In the genomic region with DNA sequence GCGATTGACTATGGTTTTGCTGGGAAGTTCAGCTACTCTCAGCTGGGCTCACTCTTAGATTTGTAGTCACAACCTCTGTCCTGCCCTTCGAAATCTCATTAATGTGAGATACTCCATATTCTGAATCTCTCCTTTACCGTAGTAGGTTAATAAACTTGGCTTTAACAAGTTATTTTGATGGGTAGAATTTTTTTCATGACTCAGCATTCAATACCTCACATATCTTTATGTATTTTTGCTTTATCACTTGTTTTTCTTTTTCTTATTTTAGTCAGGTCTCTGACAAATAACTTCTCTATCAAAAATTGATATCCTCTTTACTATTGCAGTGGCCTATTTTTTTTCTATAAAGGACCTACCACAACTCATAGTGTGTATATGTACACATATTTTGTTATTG, we compare ENCODE assay signal across 29 cellular contexts.
"Had no signal": no experiment of that assay in that cellular context is flagged by ENCODE, and none has a peak within 500 bp of the region (broad histone marks: within the 10 kb centered on the region; RNA-seq: fewer than 3 reads in every experiment).

No MANE protein-coding gene starts in this region.

- H3K27ac ChIP-seq: adrenal gland, body of pancreas, esophagus muscularis mucosa, foreskin keratinocyte, gastroesophageal sphincter, heart right ventricle, hepatocyte had no signal

- H3K4me1 ChIP-seq: adrenal gland, body of pancreas, esophagus muscularis mucosa, foreskin keratinocyte, gastroesophageal sphincter, heart right ventricle had no signal

- H3K79me2 ChIP-seq: hepatocyte had no signal

- H3K27me3 ChIP-seq: adrenal gland, body of pancreas, esophagus muscularis mucosa, foreskin keratinocyte, gastroesophageal sphincter, heart right ventricle, hepatocyte had no signal

- H2AFZ ChIP-seq: hepatocyte had no signal

- H3K4me2 ChIP-seq: hepatocyte had no signal

- ATAC-seq: activated CD4-positive, alpha-beta T cell treated with anti-CD3 and anti-CD28 coated beads for 36 hours; activated CD8-positive, alpha-beta memory T cell treated with anti-CD3 and anti-CD28 coated beads, Interleukin-2, amount 10 ng/mL, durations not matched to agents 7 days and 5 days; activated CD8-positive, alpha-beta T cell treated with anti-CD3 and anti-CD28 coated beads, Interleukin-2, amount 10 ng/mL, durations not matched to agents 7 days and 5 days; activated naive CD8-positive, alpha-beta T cell treated with anti-CD3 and anti-CD28 coated beads, Interleukin-2, amount 50 U/mL, for 24 hours; body of pancreas; effector memory CD8-positive, alpha-beta T cell; foreskin keratinocyte; gastroesophageal sphincter; heart right ventricle had no signal

- H3K9me3 ChIP-seq: adrenal gland, body of pancreas, esophagus muscularis mucosa, gastroesophageal sphincter, heart right ventricle had no signal

- H3K36me3 ChIP-seq: adrenal gland, esophagus muscularis mucosa, gastroesophageal sphincter, heart right ventricle had no signal

- DNase-seq: activated CD4-positive, alpha-beta memory T cell treated with anti-CD3 and anti-CD28 coated beads for 36 hours; activated CD4-positive, alpha-beta T cell treated with anti-CD3 and anti-CD28 coated beads for 36 hours; activated CD4-positive, alpha-beta T cell treated with anti-CD3 and anti-CD28 coated beads, Interleukin-2, amount 10 ng/mL, durations not matched to agents 24 days and 14 days; activated CD4-positive, CD25-positive, alpha-beta regulatory T cell; activated CD4-positive, CD25-positive, alpha-beta regulatory T cell treated with anti-CD3 and anti-CD28 coated beads, Interleukin-2, amount 50 U/mL, for 72 hours; activated CD8-positive, alpha-beta memory T cell treated with anti-CD3 and anti-CD28 coated beads, Interleukin-2, amount 10 ng/mL, durations not matched to agents 7 days and 5 days; activated CD8-positive, alpha-beta memory T cell treated with anti-CD3 and anti-CD28 coated beads, Interleukin-2, amount 50 U/mL, for 4 hours; activated CD8-positive, alpha-beta T cell treated with anti-CD3 and anti-CD28 coated beads, Interleukin-2, amount 10 ng/mL, durations not matched to agents 7 days and 5 days; activated effector memory CD4-positive, alpha-beta T cell treated with anti-CD3 and anti-CD28 coated beads, Interleukin-2, amount 50 U/mL, for 16 hours; activated naive CD4-positive, alpha-beta T cell treated with anti-CD3 and anti-CD28 coated beads for 36 hours; activated naive CD8-positive, alpha-beta T cell treated with anti-CD3 and anti-CD28 coated beads for 36 hours; activated naive CD8-positive, alpha-beta T cell treated with anti-CD3 and anti-CD28 coated beads, Interleukin-2, amount 50 U/mL, for 24 hours; activated T-cell treated with anti-CD3 and anti-CD28 coated beads, Interleukin-2, amount 50 U/mL, for 1 hour; activated T-cell treated with anti-CD3 and anti-CD28 coated beads, Interleukin-2, amount 50 U/mL, for 48 hours; adrenal gland; amygdala; aorta; body of pancreas; caudate nucleus; cortex of kidney; dermis blood vessel endothelial cell; effector CD4-positive, alpha-beta T cell; effector memory CD8-positive, alpha-beta T cell; erythroblast; foreskin keratinocyte; heart right ventricle had no signal

- H3K4me3 ChIP-seq: adrenal gland, body of pancreas, esophagus muscularis mucosa, gastroesophageal sphincter, heart right ventricle, hepatocyte had no signal
